Comparison of ENCODE assay signal across 1 cellular context in the genomic region with DNA sequence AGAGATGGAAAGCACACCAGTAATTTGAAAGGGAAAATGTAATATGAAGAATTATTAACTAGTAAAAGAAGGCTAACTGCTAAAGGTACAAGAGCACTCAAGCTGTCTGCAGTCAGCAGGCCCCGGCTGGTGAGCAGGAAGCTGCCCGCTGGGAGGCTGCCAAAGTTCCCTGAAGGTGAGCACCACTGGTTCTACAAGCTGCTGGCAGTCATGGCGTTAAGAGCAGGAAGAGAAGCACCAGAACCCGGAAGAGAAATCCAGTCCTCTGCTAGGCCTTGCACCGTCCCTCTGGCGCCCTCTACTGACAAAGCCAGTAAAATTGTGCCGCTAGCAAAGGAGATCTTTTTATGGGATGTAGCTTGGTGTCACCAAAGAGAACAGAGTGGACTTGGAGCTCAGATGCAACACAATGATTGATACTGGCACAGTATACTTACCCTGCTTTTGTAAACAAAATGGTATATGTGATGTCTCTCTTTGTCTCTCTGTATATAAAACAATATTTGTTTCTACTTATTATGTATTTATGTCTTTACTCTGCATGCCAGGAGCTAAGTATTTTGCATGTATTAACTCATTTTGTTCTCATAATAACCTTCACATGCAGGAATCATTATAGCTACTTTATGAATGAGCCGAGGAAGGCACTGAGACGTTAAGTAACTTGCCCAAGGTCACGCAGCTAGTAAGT.
TF ChIP-seq lines count a peak whose summit lies in the region.

No MANE protein-coding gene starts in this region.

TF ChIP-seq in HepG2, 621 proteins besides CTCF, POLR2A, EP300 and RAD21 (continued from another document and continues in another):
- TF ChIP-seq KAT2B (IDR thresholded peaks at IDR 0.05; ENCODE audit: borderline replicate concordance, low read depth, low read length) (no peak), GABPB1 (CRISPR knock-in tag; IDR thresholded peaks at IDR 0.05) (peak; percentile 89), SMAD9 (CRISPR knock-in tag; IDR thresholded peaks at IDR 0.05) (peak; percentile 83; the same call in 1 of the 2 replicates), ZNF790 (CRISPR knock-in tag; IDR thresholded peaks at IDR 0.05; ENCODE audit: borderline replicate concordance) (no peak), ZC3H13 (CRISPR knock-in tag; IDR thresholded peaks at IDR 0.05) (peak; percentile 48; the same call in 1 of the 2 replicates), GTF2F1 (IDR thresholded peaks at IDR 0.05; ENCODE audit: low read length) (no peak), NFIC (IDR thresholded peaks at IDR 0.05; ENCODE audit: low read length) (0 out of 2 replicates have a peak, but pooled peaks have one; percentile 16), ZNF264 (CRISPR knock-in tag; IDR thresholded peaks at IDR 0.05) (peak; percentile 77; the same call in 1 of the 2 replicates), CEBPG (CRISPR knock-in tag; IDR thresholded peaks at IDR 0.05) (peak; percentile 60; the same call in 1 of the 2 replicates), ZNF615 (CRISPR knock-in tag; IDR thresholded peaks at IDR 0.05; ENCODE audit: borderline replicate concordance) (peak; percentile 85), NFKB2 (CRISPR knock-in tag; IDR thresholded peaks at IDR 0.05; ENCODE audit: borderline replicate concordance) (peak; percentile 77), CBFB (CRISPR knock-in tag; IDR thresholded peaks at IDR 0.05) (peak; percentile 45; the same call in 1 of the 2 replicates), ZNF3 (CRISPR knock-in tag; IDR thresholded peaks at IDR 0.05) (0 out of 2 replicates have a peak, but pooled peaks have one; percentile 51), NKX3-1 (CRISPR knock-in tag; IDR thresholded peaks at IDR 0.05) (peak; percentile 47; the same call in 1 of the 2 replicates), RBM22 (optimal IDR thresholded peaks at IDR 0.05; ENCODE audit: low read length) (no peak), FOXP1 (IDR thresholded peaks at IDR 0.05) (no peak), FOXP1 (CRISPR knock-in tag; IDR thresholded peaks at IDR 0.05) (peak; percentile 28; the same call in 1 of the 2 replicates), TCF7 (IDR thresholded peaks at IDR 0.05; ENCODE audit: low read depth) (no peak), RORA (CRISPR knock-in tag; IDR thresholded peaks at IDR 0.05) (no peak), MAFF (IDR thresholded peaks at IDR 0.05; ENCODE audit: low read depth, low read length) (peak; percentile 10; the same call in 1 of the 2 replicates), ZNF432 (CRISPR knock-in tag; IDR thresholded peaks at IDR 0.05; ENCODE audit: borderline replicate concordance) (no peak), NFRKB (IDR thresholded peaks at IDR 0.05) (0 out of 2 replicates have a peak, but pooled peaks have one; percentile 27), ZNF883 (CRISPR knock-in tag; IDR thresholded peaks at IDR 0.05; ENCODE audit: not compliant biosample characterization) (peak; percentile 65), NCOA2 (CRISPR knock-in tag; IDR thresholded peaks at IDR 0.05) (no peak), GABPA (IDR thresholded peaks at IDR 0.05; ENCODE audit: low read depth, low read length) (peak; percentile 81), GABPA (CRISPR knock-in tag; IDR thresholded peaks at IDR 0.05; ENCODE audit: low read depth) (peak; percentile 96), ZFP36 (IDR thresholded peaks at IDR 0.05; ENCODE audit: borderline replicate concordance, low read depth, low read length, partially characterized antibody) (no peak)
- TF ChIP-seq, protein P1, sequence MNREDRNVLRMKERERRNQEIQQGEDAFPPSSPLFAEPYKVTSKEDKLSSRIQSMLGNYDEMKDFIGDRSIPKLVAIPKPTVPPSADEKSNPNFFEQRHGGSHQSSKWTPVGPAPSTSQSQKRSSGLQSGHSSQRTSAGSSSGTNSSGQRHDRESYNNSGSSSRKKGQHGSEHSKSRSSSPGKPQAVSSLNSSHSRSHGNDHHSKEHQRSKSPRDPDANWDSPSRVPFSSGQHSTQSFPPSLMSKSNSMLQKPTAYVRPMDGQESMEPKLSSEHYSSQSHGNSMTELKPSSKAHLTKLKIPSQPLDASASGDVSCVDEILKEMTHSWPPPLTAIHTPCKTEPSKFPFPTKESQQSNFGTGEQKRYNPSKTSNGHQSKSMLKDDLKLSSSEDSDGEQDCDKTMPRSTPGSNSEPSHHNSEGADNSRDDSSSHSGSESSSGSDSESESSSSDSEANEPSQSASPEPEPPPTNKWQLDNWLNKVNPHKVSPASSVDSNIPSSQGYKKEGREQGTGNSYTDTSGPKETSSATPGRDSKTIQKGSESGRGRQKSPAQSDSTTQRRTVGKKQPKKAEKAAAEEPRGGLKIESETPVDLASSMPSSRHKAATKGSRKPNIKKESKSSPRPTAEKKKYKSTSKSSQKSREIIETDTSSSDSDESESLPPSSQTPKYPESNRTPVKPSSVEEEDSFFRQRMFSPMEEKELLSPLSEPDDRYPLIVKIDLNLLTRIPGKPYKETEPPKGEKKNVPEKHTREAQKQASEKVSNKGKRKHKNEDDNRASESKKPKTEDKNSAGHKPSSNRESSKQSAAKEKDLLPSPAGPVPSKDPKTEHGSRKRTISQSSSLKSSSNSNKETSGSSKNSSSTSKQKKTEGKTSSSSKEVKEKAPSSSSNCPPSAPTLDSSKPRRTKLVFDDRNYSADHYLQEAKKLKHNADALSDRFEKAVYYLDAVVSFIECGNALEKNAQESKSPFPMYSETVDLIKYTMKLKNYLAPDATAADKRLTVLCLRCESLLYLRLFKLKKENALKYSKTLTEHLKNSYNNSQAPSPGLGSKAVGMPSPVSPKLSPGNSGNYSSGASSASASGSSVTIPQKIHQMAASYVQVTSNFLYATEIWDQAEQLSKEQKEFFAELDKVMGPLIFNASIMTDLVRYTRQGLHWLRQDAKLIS (CRISPR knock-in tag; IDR thresholded peaks at IDR 0.05) = no peak
- TF ChIP-seq, protein P2, sequence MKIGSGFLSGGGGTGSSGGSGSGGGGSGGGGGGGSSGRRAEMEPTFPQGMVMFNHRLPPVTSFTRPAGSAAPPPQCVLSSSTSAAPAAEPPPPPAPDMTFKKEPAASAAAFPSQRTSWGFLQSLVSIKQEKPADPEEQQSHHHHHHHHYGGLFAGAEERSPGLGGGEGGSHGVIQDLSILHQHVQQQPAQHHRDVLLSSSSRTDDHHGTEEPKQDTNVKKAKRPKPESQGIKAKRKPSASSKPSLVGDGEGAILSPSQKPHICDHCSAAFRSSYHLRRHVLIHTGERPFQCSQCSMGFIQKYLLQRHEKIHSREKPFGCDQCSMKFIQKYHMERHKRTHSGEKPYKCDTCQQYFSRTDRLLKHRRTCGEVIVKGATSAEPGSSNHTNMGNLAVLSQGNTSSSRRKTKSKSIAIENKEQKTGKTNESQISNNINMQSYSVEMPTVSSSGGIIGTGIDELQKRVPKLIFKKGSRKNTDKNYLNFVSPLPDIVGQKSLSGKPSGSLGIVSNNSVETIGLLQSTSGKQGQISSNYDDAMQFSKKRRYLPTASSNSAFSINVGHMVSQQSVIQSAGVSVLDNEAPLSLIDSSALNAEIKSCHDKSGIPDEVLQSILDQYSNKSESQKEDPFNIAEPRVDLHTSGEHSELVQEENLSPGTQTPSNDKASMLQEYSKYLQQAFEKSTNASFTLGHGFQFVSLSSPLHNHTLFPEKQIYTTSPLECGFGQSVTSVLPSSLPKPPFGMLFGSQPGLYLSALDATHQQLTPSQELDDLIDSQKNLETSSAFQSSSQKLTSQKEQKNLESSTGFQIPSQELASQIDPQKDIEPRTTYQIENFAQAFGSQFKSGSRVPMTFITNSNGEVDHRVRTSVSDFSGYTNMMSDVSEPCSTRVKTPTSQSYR (CRISPR knock-in tag; IDR thresholded peaks at IDR 0.05; ENCODE audit: borderline replicate concordance) = no peak; the same call in 1 of the 2 replicates
- TF ChIP-seq, protein P3, sequence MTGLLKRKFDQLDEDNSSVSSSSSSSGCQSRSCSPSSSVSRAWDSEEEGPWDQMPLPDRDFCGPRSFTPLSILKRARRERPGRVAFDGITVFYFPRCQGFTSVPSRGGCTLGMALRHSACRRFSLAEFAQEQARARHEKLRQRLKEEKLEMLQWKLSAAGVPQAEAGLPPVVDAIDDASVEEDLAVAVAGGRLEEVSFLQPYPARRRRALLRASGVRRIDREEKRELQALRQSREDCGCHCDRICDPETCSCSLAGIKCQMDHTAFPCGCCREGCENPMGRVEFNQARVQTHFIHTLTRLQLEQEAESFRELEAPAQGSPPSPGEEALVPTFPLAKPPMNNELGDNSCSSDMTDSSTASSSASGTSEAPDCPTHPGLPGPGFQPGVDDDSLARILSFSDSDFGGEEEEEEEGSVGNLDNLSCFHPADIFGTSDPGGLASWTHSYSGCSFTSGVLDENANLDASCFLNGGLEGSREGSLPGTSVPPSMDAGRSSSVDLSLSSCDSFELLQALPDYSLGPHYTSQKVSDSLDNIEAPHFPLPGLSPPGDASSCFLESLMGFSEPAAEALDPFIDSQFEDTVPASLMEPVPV (CRISPR knock-in tag; IDR thresholded peaks at IDR 0.05) = peak; percentile 66; the same call in 1 of the 2 replicates
- TF ChIP-seq, protein P4, sequence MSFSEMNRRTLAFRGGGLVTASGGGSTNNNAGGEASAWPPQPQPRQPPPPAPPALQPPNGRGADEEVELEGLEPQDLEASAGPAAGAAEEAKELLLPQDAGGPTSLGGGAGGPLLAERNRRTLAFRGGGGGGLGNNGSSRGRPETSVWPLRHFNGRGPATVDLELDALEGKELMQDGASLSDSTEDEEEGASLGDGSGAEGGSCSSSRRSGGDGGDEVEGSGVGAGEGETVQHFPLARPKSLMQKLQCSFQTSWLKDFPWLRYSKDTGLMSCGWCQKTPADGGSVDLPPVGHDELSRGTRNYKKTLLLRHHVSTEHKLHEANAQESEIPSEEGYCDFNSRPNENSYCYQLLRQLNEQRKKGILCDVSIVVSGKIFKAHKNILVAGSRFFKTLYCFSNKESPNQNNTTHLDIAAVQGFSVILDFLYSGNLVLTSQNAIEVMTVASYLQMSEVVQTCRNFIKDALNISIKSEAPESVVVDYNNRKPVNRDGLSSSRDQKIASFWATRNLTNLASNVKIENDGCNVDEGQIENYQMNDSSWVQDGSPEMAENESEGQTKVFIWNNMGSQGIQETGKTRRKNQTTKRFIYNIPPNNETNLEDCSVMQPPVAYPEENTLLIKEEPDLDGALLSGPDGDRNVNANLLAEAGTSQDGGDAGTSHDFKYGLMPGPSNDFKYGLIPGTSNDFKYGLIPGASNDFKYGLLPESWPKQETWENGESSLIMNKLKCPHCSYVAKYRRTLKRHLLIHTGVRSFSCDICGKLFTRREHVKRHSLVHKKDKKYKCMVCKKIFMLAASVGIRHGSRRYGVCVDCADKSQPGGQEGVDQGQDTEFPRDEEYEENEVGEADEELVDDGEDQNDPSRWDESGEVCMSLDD (CRISPR knock-in tag; IDR thresholded peaks at IDR 0.05; ENCODE audit: borderline replicate concordance) = no peak
- TF ChIP-seq, protein P5, sequence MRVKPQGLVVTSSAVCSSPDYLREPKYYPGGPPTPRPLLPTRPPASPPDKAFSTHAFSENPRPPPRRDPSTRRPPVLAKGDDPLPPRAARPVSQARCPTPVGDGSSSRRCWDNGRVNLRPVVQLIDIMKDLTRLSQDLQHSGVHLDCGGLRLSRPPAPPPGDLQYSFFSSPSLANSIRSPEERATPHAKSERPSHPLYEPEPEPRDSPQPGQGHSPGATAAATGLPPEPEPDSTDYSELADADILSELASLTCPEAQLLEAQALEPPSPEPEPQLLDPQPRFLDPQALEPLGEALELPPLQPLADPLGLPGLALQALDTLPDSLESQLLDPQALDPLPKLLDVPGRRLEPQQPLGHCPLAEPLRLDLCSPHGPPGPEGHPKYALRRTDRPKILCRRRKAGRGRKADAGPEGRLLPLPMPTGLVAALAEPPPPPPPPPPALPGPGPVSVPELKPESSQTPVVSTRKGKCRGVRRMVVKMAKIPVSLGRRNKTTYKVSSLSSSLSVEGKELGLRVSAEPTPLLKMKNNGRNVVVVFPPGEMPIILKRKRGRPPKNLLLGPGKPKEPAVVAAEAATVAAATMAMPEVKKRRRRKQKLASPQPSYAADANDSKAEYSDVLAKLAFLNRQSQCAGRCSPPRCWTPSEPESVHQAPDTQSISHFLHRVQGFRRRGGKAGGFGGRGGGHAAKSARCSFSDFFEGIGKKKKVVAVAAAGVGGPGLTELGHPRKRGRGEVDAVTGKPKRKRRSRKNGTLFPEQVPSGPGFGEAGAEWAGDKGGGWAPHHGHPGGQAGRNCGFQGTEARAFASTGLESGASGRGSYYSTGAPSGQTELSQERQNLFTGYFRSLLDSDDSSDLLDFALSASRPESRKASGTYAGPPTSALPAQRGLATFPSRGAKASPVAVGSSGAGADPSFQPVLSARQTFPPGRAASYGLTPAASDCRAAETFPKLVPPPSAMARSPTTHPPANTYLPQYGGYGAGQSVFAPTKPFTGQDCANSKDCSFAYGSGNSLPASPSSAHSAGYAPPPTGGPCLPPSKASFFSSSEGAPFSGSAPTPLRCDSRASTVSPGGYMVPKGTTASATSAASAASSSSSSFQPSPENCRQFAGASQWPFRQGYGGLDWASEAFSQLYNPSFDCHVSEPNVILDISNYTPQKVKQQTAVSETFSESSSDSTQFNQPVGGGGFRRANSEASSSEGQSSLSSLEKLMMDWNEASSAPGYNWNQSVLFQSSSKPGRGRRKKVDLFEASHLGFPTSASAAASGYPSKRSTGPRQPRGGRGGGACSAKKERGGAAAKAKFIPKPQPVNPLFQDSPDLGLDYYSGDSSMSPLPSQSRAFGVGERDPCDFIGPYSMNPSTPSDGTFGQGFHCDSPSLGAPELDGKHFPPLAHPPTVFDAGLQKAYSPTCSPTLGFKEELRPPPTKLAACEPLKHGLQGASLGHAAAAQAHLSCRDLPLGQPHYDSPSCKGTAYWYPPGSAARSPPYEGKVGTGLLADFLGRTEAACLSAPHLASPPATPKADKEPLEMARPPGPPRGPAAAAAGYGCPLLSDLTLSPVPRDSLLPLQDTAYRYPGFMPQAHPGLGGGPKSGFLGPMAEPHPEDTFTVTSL (CRISPR knock-in tag; IDR thresholded peaks at IDR 0.05; ENCODE audit: borderline replicate concordance) = peak; percentile 46; the same call in 1 of the 2 replicates
- TF ChIP-seq, protein P6, sequence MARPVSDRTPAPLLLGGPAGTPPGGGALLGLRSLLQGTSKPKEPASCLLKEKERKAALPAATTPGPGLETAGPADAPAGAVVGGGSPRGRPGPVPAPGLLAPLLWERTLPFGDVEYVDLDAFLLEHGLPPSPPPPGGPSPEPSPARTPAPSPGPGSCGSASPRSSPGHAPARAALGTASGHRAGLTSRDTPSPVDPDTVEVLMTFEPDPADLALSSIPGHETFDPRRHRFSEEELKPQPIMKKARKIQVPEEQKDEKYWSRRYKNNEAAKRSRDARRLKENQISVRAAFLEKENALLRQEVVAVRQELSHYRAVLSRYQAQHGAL (CRISPR knock-in tag; IDR thresholded peaks at IDR 0.05; ENCODE audit: not compliant biosample characterization) = peak; percentile 58
- TF ChIP-seq, protein P7, sequence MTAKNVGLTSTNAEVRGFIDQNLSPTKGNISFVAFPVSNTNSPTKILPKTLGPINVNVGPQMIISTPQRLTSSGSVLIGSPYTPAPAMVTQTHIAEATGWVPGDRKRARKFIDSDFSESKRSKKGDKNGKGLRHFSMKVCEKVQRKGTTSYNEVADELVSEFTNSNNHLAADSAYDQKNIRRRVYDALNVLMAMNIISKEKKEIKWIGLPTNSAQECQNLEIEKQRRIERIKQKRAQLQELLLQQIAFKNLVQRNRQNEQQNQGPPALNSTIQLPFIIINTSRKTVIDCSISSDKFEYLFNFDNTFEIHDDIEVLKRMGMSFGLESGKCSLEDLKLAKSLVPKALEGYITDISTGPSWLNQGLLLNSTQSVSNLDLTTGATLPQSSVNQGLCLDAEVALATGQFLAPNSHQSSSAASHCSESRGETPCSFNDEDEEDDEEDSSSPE (CRISPR knock-in tag; IDR thresholded peaks at IDR 0.05) = peak; percentile 49; the same call in 1 of the 2 replicates
- TF ChIP-seq, protein P8, sequence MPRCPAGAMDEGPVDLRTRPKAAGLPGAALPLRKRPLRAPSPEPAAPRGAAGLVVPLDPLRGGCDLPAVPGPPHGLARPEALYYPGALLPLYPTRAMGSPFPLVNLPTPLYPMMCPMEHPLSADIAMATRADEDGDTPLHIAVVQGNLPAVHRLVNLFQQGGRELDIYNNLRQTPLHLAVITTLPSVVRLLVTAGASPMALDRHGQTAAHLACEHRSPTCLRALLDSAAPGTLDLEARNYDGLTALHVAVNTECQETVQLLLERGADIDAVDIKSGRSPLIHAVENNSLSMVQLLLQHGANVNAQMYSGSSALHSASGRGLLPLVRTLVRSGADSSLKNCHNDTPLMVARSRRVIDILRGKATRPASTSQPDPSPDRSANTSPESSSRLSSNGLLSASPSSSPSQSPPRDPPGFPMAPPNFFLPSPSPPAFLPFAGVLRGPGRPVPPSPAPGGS (CRISPR knock-in tag; IDR thresholded peaks at IDR 0.05) = peak; percentile 90
